ENCODE assay signal across 11 cellular contexts in genomic region chr20:43941476-43942212, GRCh38. TPM values are rescaled to one million over a fixed set of nuclear protein-coding genes. Genes with fewer than 3 reads are reported as not detected.
DNase-seq lines count a peak whose midpoint lies in the region; ATAC-seq and TF ChIP-seq lines count a peak whose summit lies in the region.
"Had no signal": no experiment of that assay in that cellular context is flagged by ENCODE, and none has a peak within 500 bp of the region (broad histone marks: within the 10 kb centered on the region; RNA-seq: fewer than 3 reads in every experiment).

No MANE protein-coding gene starts in this region.

- H3K79me2 ChIP-seq in OCI-LY7 (ENCODE audit: insufficient read depth, low read depth, low read length), result no peaks in the 10 kb centered on the region

- H3K4me1 Mint-ChIP-seq in activated naive CD4-positive, alpha-beta T cell treated with anti-CD3 and anti-CD28 coated beads, Interleukin-2, amount 10 ng/mL, durations not matched to agents 7 days and 5 days, result peaks cover 70% of the 10 kb centered on the region
- peaks cover 44% of the 10 kb centered on the region for H3K4me1 Mint-ChIP-seq in activated naive CD4-positive, alpha-beta T cell treated with anti-CD3 and anti-CD28 coated beads for 36 hours (ENCODE audit: low read depth)

- no peak for TF ChIP-seq CTCF in OCI-LY7 (conservative IDR thresholded peaks at IDR 0.05; ENCODE audit: low read length)

- no peaks in the 10 kb centered on the region for H3K9me2 ChIP-seq in OCI-LY7 (ENCODE audit: insufficient read depth, low read length)

- no peaks in the 10 kb centered on the region for H3K9me3 Mint-ChIP-seq in activated naive CD4-positive, alpha-beta T cell treated with anti-CD3 and anti-CD28 coated beads, Interleukin-2, amount 10 ng/mL, durations not matched to agents 7 days and 5 days
- H3K9me3 Mint-ChIP-seq in activated naive CD4-positive, alpha-beta T cell treated with anti-CD3 and anti-CD28 coated beads for 36 hours, result no peaks in the 10 kb centered on the region

- peaks cover 22% of the 10 kb centered on the region for H3K4me1 ChIP-seq in OCI-LY7 (ENCODE audit: insufficient read depth, low read length, poor library complexity, severe bottlenecking)
- H3K4me1 ChIP-seq in esophagus (ENCODE audit: control insufficient read depth in 2 of 2, insufficient read depth in 2 of 2, low read length in 1 of 2), result peaks cover 17 to 24% of the 10 kb centered on the region in 2 donors
- peaks cover 29 to 61% (median 47%) of the 10 kb centered on the region in 5 donors for H3K4me1 ChIP-seq in subcutaneous abdominal adipose tissue (ENCODE audit: control insufficient read depth in 5 of 5, insufficient read depth in 5 of 5, low read length in 5 of 5)
- H3K4me1 ChIP-seq: gastrocnemius medialis had no signal

- no peaks in the 10 kb centered on the region for H3K9me3 ChIP-seq in OCI-LY7 (ENCODE audit: low read length)
- H3K9me3 ChIP-seq in esophagus (ENCODE audit: control insufficient read depth in 2 of 2, insufficient read depth in 1 of 2, low read depth in 1 of 2, low read length in 1 of 2), result no peaks in the 10 kb centered on the region
- no peaks in the 10 kb centered on the region for H3K9me3 ChIP-seq in subcutaneous abdominal adipose tissue (ENCODE audit: control insufficient read depth in 5 of 5, low read length in 5 of 5)
- H3K9me3 ChIP-seq: gastrocnemius medialis had no signal

- ATAC-seq in HG03521 (IDR thresholded peaks at IDR 0.05; ENCODE audit: unreplicated experiment) (no peak), GM21390 (IDR thresholded peaks at IDR 0.05; ENCODE audit: unreplicated experiment) (no peak)
- ATAC-seq: gastrocnemius medialis had no signal

- H3K27ac ChIP-seq in OCI-LY7 (ENCODE audit: low read depth, low read length, poor library complexity, severe bottlenecking) (no peak overlapping the region), esophagus (ENCODE audit: low read depth in 2 of 2, low read length in 1 of 2) (peak overlapping the region; percentile 18 to 57), subcutaneous abdominal adipose tissue (ENCODE audit: low read depth, low read length) (peak overlapping the region; percentile 22)
- H3K27ac ChIP-seq: gastrocnemius medialis had no signal

- POLR2A ChIA-PET in OCI-LY7 (lab: Charles Lee), result interaction anchor here (0.6 to 1.3 kb wide), 4 partner anchors 41 to 135 kb away, joined by 3 to 4 read pairs (median 3); no protein-coding TSS in a partner anchor

- H2AFZ ChIP-seq in OCI-LY7 (ENCODE audit: low read length), result peak overlapping the region; percentile 57; the same call in 1 of the 2 replicates

- no peak for DNase-seq in activated naive CD4-positive, alpha-beta T cell treated with anti-CD3 and anti-CD28 coated beads, Interleukin-2, amount 10 ng/mL, durations not matched to agents 7 days and 5 days
- DNase-seq in activated naive CD4-positive, alpha-beta T cell treated with anti-CD3 and anti-CD28 coated beads for 36 hours, result no peak
- DNase-seq in OCI-LY7 (ENCODE audit: low spot score) (peak; percentile 33), NCI-H1417 treated with DMSO at 0.1 percent for 48 hours (lab: John Stamatoyannopoulos, UW) (no peak)
- DNase-seq: Calu3, gastrocnemius medialis, T1000 had no signal

- no TSS peak for BruUV-seq in OCI-LY7 (replicated peaks; lab: Mats Ljungman, UMichigan)

- intact Hi-C loops in activated naive CD4-positive, alpha-beta T cell treated with anti-CD3 and anti-CD28 coated beads for 36 hours (cut with micrococcal nuclease), result loop anchor here (1.0 kb wide), 2 partner anchors 14 to 34 kb away; no protein-coding TSS in a partner anchor
- intact Hi-C loops in OCI-LY7 (cut with micrococcal nuclease; ENCODE audit: unreplicated experiment), result no loop called here

- no peaks in the 10 kb centered on the region for H3K36me3 Mint-ChIP-seq in activated naive CD4-positive, alpha-beta T cell treated with anti-CD3 and anti-CD28 coated beads, Interleukin-2, amount 10 ng/mL, durations not matched to agents 7 days and 5 days
- H3K36me3 Mint-ChIP-seq in activated naive CD4-positive, alpha-beta T cell treated with anti-CD3 and anti-CD28 coated beads for 36 hours (ENCODE audit: low read depth), result no peaks in the 10 kb centered on the region

- peak overlapping the region; percentile 20 for H3K4me3 Mint-ChIP-seq in activated naive CD4-positive, alpha-beta T cell treated with anti-CD3 and anti-CD28 coated beads, Interleukin-2, amount 10 ng/mL, durations not matched to agents 7 days and 5 days
- H3K4me3 Mint-ChIP-seq in activated naive CD4-positive, alpha-beta T cell treated with anti-CD3 and anti-CD28 coated beads for 36 hours, result no peak overlapping the region

- peak overlapping the region; percentile 89 for H3K27ac Mint-ChIP-seq in activated naive CD4-positive, alpha-beta T cell treated with anti-CD3 and anti-CD28 coated beads, Interleukin-2, amount 10 ng/mL, durations not matched to agents 7 days and 5 days
- H3K27ac Mint-ChIP-seq in activated naive CD4-positive, alpha-beta T cell treated with anti-CD3 and anti-CD28 coated beads for 36 hours, result no peak overlapping the region

- H3K9ac ChIP-seq in subcutaneous abdominal adipose tissue (ENCODE audit: low read length in 5 of 5), result no peak overlapping the region

- CTCF ChIA-PET in activated naive CD4-positive, alpha-beta T cell treated with anti-CD3 and anti-CD28 coated beads, Interleukin-2, amount 10 ng/mL, durations not matched to agents 7 days and 5 days (lab: Charles Lee), result interaction anchor here (0.7 to 2.3 kb wide), 5 partner anchors 8 to 101 kb away, joined by 3 to 12 read pairs (median 5); no protein-coding TSS in a partner anchor
- CTCF ChIA-PET in activated naive CD4-positive, alpha-beta T cell treated with anti-CD3 and anti-CD28 coated beads for 36 hours (lab: Charles Lee), result interaction anchor here (0.6 to 2.3 kb wide), 5 partner anchors 16 to 187 kb away, joined by 3 to 8 read pairs (median 3); no protein-coding TSS in a partner anchor
- CTCF ChIA-PET in OCI-LY7 (lab: Charles Lee; ENCODE audit: unreplicated experiment), result no interaction called here

- no peaks in the 10 kb centered on the region for H3K36me3 ChIP-seq in OCI-LY7 (ENCODE audit: insufficient read depth, low read length)
- H3K36me3 ChIP-seq in esophagus (ENCODE audit: control insufficient read depth in 2 of 2, insufficient read depth in 2 of 2, low read length in 1 of 2), result no peaks in the 10 kb centered on the region
- H3K36me3 ChIP-seq in subcutaneous abdominal adipose tissue (ENCODE audit: control insufficient read depth in 5 of 5, insufficient read depth in 5 of 5, low read length in 5 of 5), result no peaks in the 10 kb centered on the region
- H3K36me3 ChIP-seq: gastrocnemius medialis had no signal

- no peaks in the 10 kb centered on the region for H3K27me3 ChIP-seq in esophagus (ENCODE audit: control insufficient read depth in 1 of 2, insufficient read depth in 2 of 2, low read length in 2 of 2)
- no peaks in the 10 kb centered on the region for H3K27me3 ChIP-seq in subcutaneous abdominal adipose tissue (ENCODE audit: control insufficient read depth in 5 of 5, insufficient read depth in 4 of 5, low read length in 5 of 5)
- H3K27me3 ChIP-seq: gastrocnemius medialis had no signal

- H3K4me2 ChIP-seq in OCI-LY7 (ENCODE audit: low read length), result peak overlapping the region; percentile 51; the same call in 1 of the 2 replicates

- WGBS in esophagus, 2 donors, result 44 to 48% methylated on average over 10 of the region's 10 CpGs

- no peaks in the 10 kb centered on the region for H4K20me1 ChIP-seq in OCI-LY7 (ENCODE audit: insufficient read depth, low read length)

- no peak overlapping the region for H3K4me3 ChIP-seq in OCI-LY7 (ENCODE audit: low read depth, low read length, poor library complexity, severe bottlenecking)
- no peak overlapping the region for H3K4me3 ChIP-seq in esophagus (ENCODE audit: low read depth in 1 of 2, low read length in 2 of 2)
- H3K4me3 ChIP-seq in subcutaneous abdominal adipose tissue (ENCODE audit: low read depth in 1 of 5, low read length in 5 of 5), result no peak overlapping the region
- H3K4me3 ChIP-seq: gastrocnemius medialis had no signal

- peaks cover 57% of the 10 kb centered on the region for H3K27me3 Mint-ChIP-seq in activated naive CD4-positive, alpha-beta T cell treated with anti-CD3 and anti-CD28 coated beads, Interleukin-2, amount 10 ng/mL, durations not matched to agents 7 days and 5 days
- peaks cover 8% of the 10 kb centered on the region for H3K27me3 Mint-ChIP-seq in activated naive CD4-positive, alpha-beta T cell treated with anti-CD3 and anti-CD28 coated beads for 36 hours (ENCODE audit: low read depth)

RNA-seq across cellular contexts. Expression of gene TOX2, which starts 27.0 kb away (rescaled TPM):
- total RNA-seq in activated naive CD4-positive, alpha-beta T cell treated with anti-CD3 and anti-CD28 coated beads for 36 hours, result 1 to 10 TPM; 1.2 to 1.6 TPM
- not detected in 2 replicates for total RNA-seq in OCI-LY7 (2014; rRNA removed; shearing (Covaris generic))
- 0.23 and 0.39 TPM in 2 replicates for total RNA-seq in OCI-LY7 (2022)
- polyA plus RNA-seq in esophagus, result 10 to 100 TPM in 1 of 2 donors, 1 to 10 TPM in 1; 6.9 to 10.5 TPM
- total RNA-seq: Calu3 had no signal
